ENCODE assay signal across 8 cellular contexts in the genomic region with DNA sequence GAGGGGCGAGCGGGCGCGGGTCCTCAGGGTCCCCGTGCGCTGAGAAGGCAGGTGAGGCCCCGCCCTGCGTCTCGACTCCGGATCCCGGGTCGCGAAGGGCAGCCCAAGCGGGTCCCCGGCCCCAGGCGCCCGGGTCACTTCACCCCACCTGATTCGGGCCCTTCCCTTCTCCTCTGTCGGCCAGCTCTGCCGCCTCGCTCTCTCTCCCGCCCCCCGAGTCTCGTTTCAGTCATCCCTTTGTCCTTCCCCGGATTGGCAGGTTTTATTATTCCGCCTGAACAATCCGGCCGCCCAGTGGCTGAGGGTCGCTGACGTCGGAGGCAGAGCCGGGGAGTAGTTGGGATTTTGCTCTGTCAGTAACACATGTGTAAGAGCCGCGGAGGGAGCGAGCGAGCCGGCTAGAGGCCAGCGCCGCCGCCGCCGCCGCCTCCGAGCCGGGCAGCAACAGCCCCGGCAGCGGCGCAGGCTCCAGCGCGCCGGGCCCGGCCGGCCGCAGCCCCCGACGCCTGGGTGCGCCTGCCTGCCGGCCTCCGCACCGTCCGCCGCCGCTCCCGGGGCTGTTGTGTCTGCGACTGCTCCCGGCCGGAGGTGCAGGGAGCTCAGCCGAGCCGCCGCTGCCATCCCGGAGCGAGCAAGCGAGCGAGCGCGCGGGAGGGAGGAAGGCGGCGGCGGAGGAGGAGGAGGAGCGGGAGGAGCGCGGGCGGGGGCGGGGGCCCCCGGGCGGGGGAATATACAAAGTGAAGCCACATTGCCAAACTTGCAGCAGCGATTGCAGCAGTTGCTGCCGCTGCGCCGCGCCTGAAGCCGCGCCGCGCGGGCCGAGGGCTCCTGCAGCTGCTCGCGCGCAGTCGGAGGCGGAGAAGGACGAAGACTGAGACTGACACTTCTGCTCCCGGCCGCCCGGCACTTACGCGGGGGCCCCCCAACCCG. TPM values are rescaled to one million over a fixed set of nuclear protein-coding genes. Genes with fewer than 3 reads are reported as not detected.
A peak's percentile ranks its signal among the peaks of the same experiment; 100 is the strongest.
DNase-seq lines count a peak whose midpoint lies in the region; ATAC-seq, FAIRE-seq and TF ChIP-seq lines count a peak whose summit lies in the region.

A gene with protein sequence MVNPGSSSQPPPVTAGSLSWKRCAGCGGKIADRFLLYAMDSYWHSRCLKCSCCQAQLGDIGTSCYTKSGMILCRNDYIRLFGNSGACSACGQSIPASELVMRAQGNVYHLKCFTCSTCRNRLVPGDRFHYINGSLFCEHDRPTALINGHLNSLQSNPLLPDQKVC (plus strand): TSS at position 760 of the 930 bp plus-strand sequence. CDS start 3,136 bp downstream, outside the sequence.

- peaks cover 28% of the 10 kb centered on the region for H3K4me1 ChIP-seq in HepG2 (ENCODE audit: insufficient read depth, low read length)

- H3K4me3 ChIP-seq in HepG2 (replicated peaks in 1 of 3; ENCODE audit: insufficient read depth in 1 of 3, low read depth in 2 of 3, low read length in 3 of 3): peak within 1 kb of the TSS; percentile 80 to 96 (median 87)

- TF ChIP-seq EP300 in HepG2 (IDR thresholded peaks at IDR 0.05; ENCODE audit: low read depth in 2 of 2, low read length in 2 of 2): no peak
- TF ChIP-seq EP300 in HepG2 (CRISPR knock-in tag; IDR thresholded peaks at IDR 0.05; ENCODE audit: borderline replicate concordance): no peak

- peak within 1 kb of the TSS; percentile 98 for H3K4me3 Mint-ChIP-seq in CD4-positive, alpha-beta T cell

- no TSS peak for BruUV-seq in HepG2 (replicated peaks; lab: Mats Ljungman, UMichigan)

- POLR2A ChIA-PET in CD4-positive, alpha-beta T cell (lab: Charles Lee): interaction anchor here (0.8 to 3.4 kb wide), 5 partner anchors 28 to 932 kb away, joined by 3 to 13 read pairs (median 4); a partner anchor contains a TSS
- POLR2A ChIA-PET in HepG2 (lab: Yijun Ruan, JAX): interaction anchor here (0.6 to 1.9 kb wide), 13 partner anchors 17 to 852 kb away, joined by 3 to 11 read pairs (median 3); no protein-coding TSS in a partner anchor

- no peaks in the 10 kb centered on the region; a peak in 1 of 5 replicates for H3K36me3 ChIP-seq in HepG2 (replicated peaks in 1 of 2; ENCODE audit: control insufficient read depth in 1 of 2, insufficient read depth in 2 of 2, low read length in 2 of 2)

- H3K9me3 Mint-ChIP-seq in CD4-positive, alpha-beta T cell: no peaks in the 10 kb centered on the region

- peak within 1 kb of the TSS; percentile 74 for H3K9ac ChIP-seq in HepG2 (ENCODE audit: insufficient read depth, low read depth, low read length)

- CTCF ChIA-PET in CD4-positive, alpha-beta T cell (lab: Charles Lee): interaction anchor here (0.5 to 1.5 kb wide), 3 partner anchors 83 to 624 kb away, joined by 3 to 4 read pairs (median 3); a partner anchor contains a TSS
- CTCF ChIA-PET in HepG2 (lab: Yijun Ruan, JAX; ENCODE audit: low intra/inter-chr PET ratio, low total read pairs): no interaction called here

- TF ChIP-seq CTCF in CD4-positive, alpha-beta T cell (IDR thresholded peaks at IDR 0.05): no peak
- TF ChIP-seq CTCF in HepG2 (CRISPR knock-in tag; IDR thresholded peaks at IDR 0.05): no peak

- H2AFZ ChIP-seq in HepG2 (ENCODE audit: low read length): peak within 1 kb of the TSS; percentile 42

- in situ Hi-C loops in HepG2 (cut with HindIII; ENCODE audit: extremely low pct_ligation_motif_present, low pct_unique_long_range_greater_than_20kb): loop anchor here (10.0 to 25.0 kb wide), 2 partner anchors 466 to 634 kb away; no protein-coding TSS in a partner anchor

- peak; percentile 59 to 84 for TF ChIP-seq POLR2A in HepG2 (IDR thresholded peaks at IDR 0.05; ENCODE audit: insufficient read depth in 1 of 2, low read depth in 2 of 2, low read length in 2 of 2)

- intact Hi-C loops in CD4-positive, alpha-beta T cell (cut with DNase I, micrococcal nuclease): loop anchor here in 1 of 2 experiments (5.0 to 10.0 kb wide), 3 partner anchors 626 to 1556 kb away; a partner anchor contains a TSS
- intact Hi-C loops in HepG2 (cut with micrococcal nuclease; ENCODE audit: unreplicated experiment): loop anchor here (5.0 kb wide), 2 partner anchors 101 to 1746 kb away; a partner anchor contains a TSS

- H3K27ac Mint-ChIP-seq in CD4-positive, alpha-beta T cell: peak within 1 kb of the TSS; percentile 88

- no peaks in the 10 kb centered on the region for H3K9me3 ChIP-seq in CD4-positive, alpha-beta T cell (ENCODE audit: control insufficient read depth, low read length)
- H3K9me3 ChIP-seq in HepG2 (ENCODE audit: low read length): no peaks in the 10 kb centered on the region

- peak; percentile 56 for ATAC-seq in CD4-positive, alpha-beta T cell (ENCODE audit: poor library complexity)
- ATAC-seq in GM19452 (IDR thresholded peaks at IDR 0.05; ENCODE audit: unreplicated experiment) (peak; percentile 82), HG03575 (IDR thresholded peaks at IDR 0.05; ENCODE audit: extremely low read depth, insufficient number of reproducible peaks, low FRiP score, unreplicated experiment) (peak; percentile 80), HepG2 (peak; percentile 85)

- peak; percentile 76 for FAIRE-seq in HepG2 (lab: Jason Lieb, UNC)

- H3K27ac ChIP-seq in CD4-positive, alpha-beta T cell (ENCODE audit: low read depth, low read length): peak within 1 kb of the TSS; percentile 51
- H3K27ac ChIP-seq in HepG2 (ENCODE audit: extremely low read length, insufficient read depth, low read length): peak within 1 kb of the TSS; percentile 87

- H3K4me2 ChIP-seq in HepG2 (ENCODE audit: low read depth, low read length): peak within 1 kb of the TSS; percentile 94

- TF ChIP-seq RAD21 in HepG2 (CRISPR knock-in tag; IDR thresholded peaks at IDR 0.05): peak; percentile 23; the same call in 1 of the 2 replicates

- WGBS in HepG2 (ENCODE audit: low lambda C conversion rate): 0% methylated on average over 18 of the region's 110 CpGs

- H4K20me1 ChIP-seq in HepG2 (ENCODE audit: insufficient read depth, low read length): peaks cover 10% of the 10 kb centered on the region; the same call in 1 of the 2 replicates

- peaks cover 55% of the 10 kb centered on the region for H3K4me1 Mint-ChIP-seq in CD4-positive, alpha-beta T cell (ENCODE audit: low read depth)

- peaks cover 8% of the 10 kb centered on the region for H3K36me3 Mint-ChIP-seq in CD4-positive, alpha-beta T cell (ENCODE audit: low read depth)

- peaks cover 20% of the 10 kb centered on the region for H3K27me3 Mint-ChIP-seq in CD4-positive, alpha-beta T cell

- peaks cover 7% of the 10 kb centered on the region for H3K27me3 ChIP-seq in CD4-positive, alpha-beta T cell (ENCODE audit: control insufficient read depth, insufficient read depth, low read length)
- H3K27me3 ChIP-seq in HepG2 (ENCODE audit: control insufficient read depth in 1 of 2, insufficient read depth in 2 of 2, low read length in 2 of 2): peaks cover 0 to 6% of the 10 kb centered on the region in 2 experiments; a peak in 2 of 5 replicates

- peak; percentile 51 to 76 (median 65) for DNase-seq in CD4-positive, alpha-beta T cell
- DNase-seq in NCI-H82 (lab: John Stamatoyannopoulos, UW) (peak; percentile 98), dermis blood vessel endothelial cell (peak; percentile 98), HepG2 (ENCODE audit: low spot score) (peak; percentile 93)
- DNase-seq in activated CD4-positive, alpha-beta T cell treated with anti-CD3 and anti-CD28 coated beads, Interleukin-2, amount 50 U/mL, for 48 hours: peak; percentile 84 to 89
- peak; percentile 76 for DNase-seq in stimulated activated CD4-positive, alpha-beta T cell treated with anti-CD3 and anti-CD28 coated beads, Interleukin-4, amount 100 ng/mL, for 1 hour

- peaks cover 12% of the 10 kb centered on the region for H3K79me2 ChIP-seq in HepG2 (ENCODE audit: insufficient read depth, low read length)

TF ChIP-seq in HepG2, 621 proteins besides CTCF, POLR2A, EP300 and RAD21 (continues in another document):
- no peak; the same call in none of the 2 replicates for TF ChIP-seq GATAD1 (CRISPR knock-in tag; IDR thresholded peaks at IDR 0.05)
- TF ChIP-seq, protein P1, sequence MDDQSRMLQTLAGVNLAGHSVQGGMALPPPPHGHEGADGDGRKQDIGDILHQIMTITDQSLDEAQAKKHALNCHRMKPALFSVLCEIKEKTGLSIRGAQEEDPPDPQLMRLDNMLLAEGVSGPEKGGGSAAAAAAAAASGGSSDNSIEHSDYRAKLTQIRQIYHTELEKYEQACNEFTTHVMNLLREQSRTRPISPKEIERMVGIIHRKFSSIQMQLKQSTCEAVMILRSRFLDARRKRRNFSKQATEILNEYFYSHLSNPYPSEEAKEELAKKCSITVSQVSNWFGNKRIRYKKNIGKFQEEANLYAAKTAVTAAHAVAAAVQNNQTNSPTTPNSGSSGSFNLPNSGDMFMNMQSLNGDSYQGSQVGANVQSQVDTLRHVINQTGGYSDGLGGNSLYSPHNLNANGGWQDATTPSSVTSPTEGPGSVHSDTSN (CRISPR knock-in tag; IDR thresholded peaks at IDR 0.05; ENCODE audit: borderline replicate concordance): no peak

RNA-seq across cellular contexts. Expression of the gene that starts here (rescaled TPM):
- total RNA-seq in CD4-positive, alpha-beta T cell: 10 to 100 TPM; 16.0 to 18.2 TPM
- total RNA-seq in dermis blood vessel endothelial cell: 20.2 and 20.8 TPM in 2 replicates
- total RNA-seq in HepG2 (2016; rRNA removed; fragmentation: Illumina TruSeq; extraction: Trizol): 18.2 and 19.3 TPM in 2 replicates
- 17.4 and 17.9 TPM in 2 replicates for total RNA-seq in HepG2 (2016; cell fraction: cytosol; rRNA removed; fragmentation: Illumina TruSeq; extraction: Trizol; ENCODE audit: low read depth)
- total RNA-seq in HepG2 (2016; cell fraction: insoluble cytoplasmic fraction; rRNA removed; fragmentation: Illumina TruSeq; extraction: Trizol): 16.4 and 19.6 TPM in 2 replicates
- total RNA-seq in HepG2 (2016; cell fraction: membrane; rRNA removed; fragmentation: Illumina TruSeq; extraction: Trizol): 33.7 and 34.0 TPM in 2 replicates
- 10.8 and 11.3 TPM in 2 replicates for total RNA-seq in HepG2 (2016; cell fraction: nucleus; rRNA removed; fragmentation: Illumina TruSeq; extraction: Trizol)
- polyA plus RNA-seq in HepG2 (2011; rRNA removed): 49.9 and 51.8 TPM in 2 replicates
- 37.6 and 48.6 TPM in 2 replicates for polyA plus RNA-seq in HepG2 (2011; cell fraction: cytosol; rRNA removed)
- 23.7 and 30.8 TPM in 2 replicates for polyA plus RNA-seq in HepG2 (2011; cell fraction: nucleus; rRNA removed)
- 28.8 and 41.3 TPM in 2 replicates for polyA plus RNA-seq in HepG2 (2012)
- polyA plus RNA-seq in HepG2 (2016; cell fraction: cytosol; fragmentation: Illumina TruSeq; extraction: Trizol; ENCODE audit: low read depth): 23.6 and 24.2 TPM in 2 replicates
- polyA plus RNA-seq in HepG2 (2016; cell fraction: insoluble cytoplasmic fraction; fragmentation: Illumina TruSeq; extraction: Trizol; ENCODE audit: low read depth): 25.7 and 27.6 TPM in 2 replicates
- 39.0 and 39.5 TPM in 2 replicates for polyA plus RNA-seq in HepG2 (2016; cell fraction: membrane; fragmentation: Illumina TruSeq; extraction: Trizol; ENCODE audit: low read depth)
- polyA plus RNA-seq in HepG2 (2016; cell fraction: nucleus; fragmentation: Illumina TruSeq; extraction: Trizol; ENCODE audit: insufficient read depth, low read depth): 21.2 and 23.4 TPM in 2 replicates
- polyA minus RNA-seq in HepG2 (2011; rRNA and poly(A)+ RNA removed; ENCODE audit: low replicate concordance): 23.9 and 48.3 TPM in 2 replicates
- 14.4 and 15.8 TPM in 2 replicates for polyA minus RNA-seq in HepG2 (2011; cell fraction: cytosol; rRNA and poly(A)+ RNA removed)
- polyA minus RNA-seq in HepG2 (2011; cell fraction: nucleus; rRNA and poly(A)+ RNA removed): 25.0 and 28.3 TPM in 2 replicates

Comparison
In these comparisons a context has a peak if more than half of its experiments do, and no peak if none do; other contexts are left out.
1. Peak in every context shown above with its lines: DNase-seq, ATAC-seq, H3K4me3 ChIP-seq and H3K27ac ChIP-seq.